Comparison of ENCODE assay signal across 9 cellular contexts in genomic region chr4:166252487-166253402, GRCh38.
DNase-seq lines count a peak whose midpoint lies in the region; ATAC-seq and TF ChIP-seq lines count a peak whose summit lies in the region.
"Had no signal": no experiment of that assay in that cellular context is flagged by ENCODE, and none has a peak within 500 bp of the region (broad histone marks: within the 10 kb centered on the region; RNA-seq: fewer than 3 reads in every experiment).

No MANE protein-coding gene starts in this region.

- H3K27ac Mint-ChIP-seq in chondrocyte (ENCODE audit: unreplicated experiment) (no peak overlapping the region), neural progenitor cell (no peak overlapping the region)
- no peak overlapping the region for H3K27ac Mint-ChIP-seq in stimulated activated naive CD8-positive, alpha-beta T cell treated with anti-CD3 and anti-CD28 coated beads, Interleukin-15, amount 100 ng/mL, for 72 hours

- H3K9me3 Mint-ChIP-seq in chondrocyte (ENCODE audit: low read depth) (no peaks in the 10 kb centered on the region), neural progenitor cell (no peaks in the 10 kb centered on the region)
- no peaks in the 10 kb centered on the region for H3K9me3 Mint-ChIP-seq in stimulated activated naive CD8-positive, alpha-beta T cell treated with anti-CD3 and anti-CD28 coated beads, Interleukin-15, amount 100 ng/mL, for 72 hours

- no peak for ATAC-seq in stimulated activated naive CD8-positive, alpha-beta T cell treated with anti-CD3 and anti-CD28 coated beads, Interleukin-15, amount 100 ng/mL, for 72 hours

- H3K27ac ChIP-seq in neural progenitor cell, result no peak overlapping the region
- H3K27ac ChIP-seq in caudate nucleus (ENCODE audit: low read depth, low read length), result no peak overlapping the region
- H3K27ac ChIP-seq: epithelial cell of prostate had no signal

- no peaks in the 10 kb centered on the region for H3K36me3 ChIP-seq in neural progenitor cell

- no peaks in the 10 kb centered on the region for H3K9me3 ChIP-seq in neural progenitor cell (ENCODE audit: low read depth)

- TF ChIP-seq CTCF in GM12864 (IDR thresholded peaks at IDR 0.05; ENCODE audit: low read depth, low read length, missing control alignments) (peak; percentile 49), chondrocyte (IDR thresholded peaks at IDR 0.05) (peak; percentile 78), neural progenitor cell (IDR thresholded peaks at IDR 0.05) (peak; percentile 74)

- H3K27me3 Mint-ChIP-seq in chondrocyte (ENCODE audit: low read depth) (peaks cover 20% of the 10 kb centered on the region), neural progenitor cell (ENCODE audit: insufficient read depth, low read depth) (no peaks in the 10 kb centered on the region)
- H3K27me3 Mint-ChIP-seq in stimulated activated naive CD8-positive, alpha-beta T cell treated with anti-CD3 and anti-CD28 coated beads, Interleukin-15, amount 100 ng/mL, for 72 hours, result no peaks in the 10 kb centered on the region

- H3K4me3 ChIP-seq in GM12864 (ENCODE audit: low read depth, low read length) (no peak overlapping the region), neural progenitor cell (no peak overlapping the region)

- H3K9ac ChIP-seq in neural progenitor cell, result no peak overlapping the region

- H3K4me2 ChIP-seq in neural progenitor cell, result no peak overlapping the region

- no peaks in the 10 kb centered on the region for H3K27me3 ChIP-seq in neural progenitor cell

- H3K4me1 Mint-ChIP-seq in chondrocyte (ENCODE audit: low read depth), result no peaks in the 10 kb centered on the region
- H3K4me1 Mint-ChIP-seq in neural progenitor cell, result no peaks in the 10 kb centered on the region
- no peaks in the 10 kb centered on the region for H3K4me1 Mint-ChIP-seq in stimulated activated naive CD8-positive, alpha-beta T cell treated with anti-CD3 and anti-CD28 coated beads, Interleukin-15, amount 100 ng/mL, for 72 hours

- H3F3A ChIP-seq in neural progenitor cell (ENCODE audit: low read depth), result no peaks in the 10 kb centered on the region

- H2AFZ ChIP-seq in neural progenitor cell (replicated peaks), result no peak overlapping the region

- H4K20me1 ChIP-seq in neural progenitor cell (ENCODE audit: low read depth), result no peaks in the 10 kb centered on the region

- no peaks in the 10 kb centered on the region for H3K36me3 Mint-ChIP-seq in chondrocyte (ENCODE audit: low read depth)
- no peaks in the 10 kb centered on the region for H3K36me3 Mint-ChIP-seq in neural progenitor cell

- no peak for DNase-seq in GM12864 (ENCODE audit: low read depth)
- peak; percentile 12 for DNase-seq in LHCN-M2 (ENCODE audit: low read depth)
- no peak for DNase-seq in chondrocyte (ENCODE audit: low spot score)
- DNase-seq in neural progenitor cell (ENCODE audit: low spot score), result peak; percentile 57
- no peak for DNase-seq in AG08396 (ENCODE audit: low spot score)
- DNase-seq in stimulated activated naive CD8-positive, alpha-beta T cell treated with anti-CD3 and anti-CD28 coated beads, Interleukin-15, amount 100 ng/mL, for 72 hours, result no peak
- DNase-seq in SKM-1 treated with dmso at 0.1 percent for 144 hours (lab: John Stamatoyannopoulos, UW; ENCODE audit: unreplicated experiment), result no peak
- DNase-seq in caudate nucleus (lab: John Stamatoyannopoulos, UW), result no peak

- no peaks in the 10 kb centered on the region for H3K4me1 ChIP-seq in neural progenitor cell

- no peaks in the 10 kb centered on the region for H3K79me2 ChIP-seq in neural progenitor cell (ENCODE audit: low read depth)

- H3K4me3 Mint-ChIP-seq in chondrocyte (ENCODE audit: unreplicated experiment) (no peak overlapping the region), neural progenitor cell (no peak overlapping the region)
- no peak overlapping the region for H3K4me3 Mint-ChIP-seq in stimulated activated naive CD8-positive, alpha-beta T cell treated with anti-CD3 and anti-CD28 coated beads, Interleukin-15, amount 100 ng/mL, for 72 hours

Comparison
In these comparisons a context has a peak if more than half of its experiments do, and no peak if none do; other contexts are left out.
1. DNase-seq: peak in LHCN-M2 (single experiment) and neural progenitor cell (single experiment); none in GM12864 (single experiment), chondrocyte (single experiment), AG08396 (single experiment), stimulated activated naive CD8-positive, alpha-beta T cell treated with anti-CD3 and anti-CD28 coated beads, Interleukin-15, amount 100 ng/mL, for 72 hours (0 of 2), SKM-1 treated with dmso at 0.1 percent for 144 hours (single experiment) and caudate nucleus (0 of 61).
2. Peak in every context shown above with its lines, with median percentiles within 50 percentile points of each other: CTCF ChIP-seq.